33 cellular contexts compared by ENCODE assay signal in genomic region chr7:28376634-28377033, GRCh38. TPM values are rescaled to one million over a fixed set of nuclear protein-coding genes. Genes with fewer than 3 reads are reported as not detected.
"Had no signal": no experiment of that assay in that cellular context is flagged by ENCODE, and none has a peak within 500 bp of the region (broad histone marks: within the 10 kb centered on the region; RNA-seq: fewer than 3 reads in every experiment).

No MANE protein-coding gene starts in this region.

- ATAC-seq: activated CD8-positive, alpha-beta memory T cell treated with anti-CD3 and anti-CD28 coated beads, Interleukin-2, amount 10 ng/mL, durations not matched to agents 7 days and 5 days; activated CD8-positive, alpha-beta T cell treated with anti-CD3 and anti-CD28 coated beads, Interleukin-2, amount 10 ng/mL, durations not matched to agents 7 days and 5 days; activated naive CD4-positive, alpha-beta T cell treated with anti-CD3 and anti-CD28 coated beads, Interleukin-2, amount 50 U/mL, for 72 hours had no signal

- H3K36me3 ChIP-seq: adrenal gland, ascending aorta, cardiac muscle cell had no signal

- H3K4me3 ChIP-seq: adrenal gland, ascending aorta, cardiac muscle cell had no signal

- FAIRE-seq: bronchial epithelial cell, TTC549 had no signal

- H3K27ac ChIP-seq: adrenal gland, ascending aorta, cardiac muscle cell, VCaP had no signal

- H3K27me3 ChIP-seq: adrenal gland, ascending aorta, cardiac muscle cell had no signal

- H3K9me3 ChIP-seq: adrenal gland, ascending aorta had no signal

- DNase-seq: activated B cell treated with CpG ODN at 0.5 μM for 24 hours; activated CD4-positive, alpha-beta memory T cell treated with anti-CD3 and anti-CD28 coated beads, Interleukin-2, amount 10 ng/mL, durations not matched to agents 7 days and 5 days; activated CD4-positive, alpha-beta T cell treated with anti-CD3 and anti-CD28 coated beads for 4 hours; activated CD4-positive, alpha-beta T cell treated with anti-CD3 and anti-CD28 coated beads, Interleukin-2, amount 10 ng/mL, durations not matched to agents 24 days and 14 days; activated CD4-positive, alpha-beta T cell treated with anti-CD3 and anti-CD28 coated beads, Interleukin-2, amount 50 U/mL, for 1 hour; activated CD4-positive, alpha-beta T cell treated with anti-CD3 and anti-CD28 coated beads, Interleukin-2, amount 50 U/mL, for 48 hours; activated CD4-positive, CD25-positive, alpha-beta regulatory T cell treated with anti-CD3 and anti-CD28 coated beads, Interleukin-2, amount 50 U/mL, for 72 hours; activated CD8-positive, alpha-beta memory T cell treated with anti-CD3 and anti-CD28 coated beads for 24 hours; activated CD8-positive, alpha-beta memory T cell treated with anti-CD3 and anti-CD28 coated beads, Interleukin-2, amount 10 ng/mL, durations not matched to agents 7 days and 5 days; activated CD8-positive, alpha-beta memory T cell treated with anti-CD3 and anti-CD28 coated beads, Interleukin-2, amount 50 U/mL, for 48 hours; activated CD8-positive, alpha-beta T cell treated with anti-CD3 and anti-CD28 coated beads, Interleukin-2, amount 10 ng/mL, durations not matched to agents 7 days and 5 days; activated effector memory CD4-positive, alpha-beta T cell treated with Interleukin-2 at 50 U/mL for 16 hours; activated gamma-delta T cell; activated naive CD4-positive, alpha-beta T cell; activated naive CD4-positive, alpha-beta T cell treated with anti-CD3 and anti-CD28 coated beads for 36 hours; activated naive CD4-positive, alpha-beta T cell treated with anti-CD3 and anti-CD28 coated beads, Interleukin-2, amount 50 U/mL, for 16 hours; activated naive CD8-positive, alpha-beta T cell treated with anti-CD3 and anti-CD28 coated beads for 36 hours; activated T-cell treated with anti-CD3 and anti-CD28 coated beads, Interleukin-2, amount 50 U/mL, for 24 hours; activated T-cell treated with anti-CD3 and anti-CD28 coated beads, Interleukin-2, amount 50 U/mL, for 48 hours; adrenal gland; amniotic stem cell; caudate nucleus; cerebellar nuclear complex; T-helper 1 cell; T-helper 2 cell; T-helper 9 cell had no signal

- H3K4me1 ChIP-seq: adrenal gland, ascending aorta had no signal

RNA-seq across cellular contexts. Expression of gene CREB5, which starts 35.7 kb away (rescaled TPM):
- total RNA-seq: activated CD4-positive, alpha-beta memory T cell treated with anti-CD3 and anti-CD28 coated beads, Interleukin-2, amount 10 ng/mL, durations not matched to agents 7 days and 5 days; activated CD4-positive, alpha-beta T cell treated with anti-CD3 and anti-CD28 coated beads, Interleukin-2, amount 10 ng/mL, durations not matched to agents 24 days and 14 days; activated CD8-positive, alpha-beta memory T cell treated with anti-CD3 and anti-CD28 coated beads, Interleukin-2, amount 10 ng/mL, durations not matched to agents 7 days and 5 days; activated CD8-positive, alpha-beta T cell treated with anti-CD3 and anti-CD28 coated beads, Interleukin-2, amount 10 ng/mL, durations not matched to agents 7 days and 5 days; activated T-helper 2 cell treated with anti-CD3 and anti-CD28 coated beads, Interferon-gamma antibody, Interleukin-2, Interleukin-4, amounts not matched to agents 10 μg/mL and 5 μg/mL and 100 μg/mL, durations not matched to agents 14 hours and 24 hours and 36 hours had no signal
